Comparison of ENCODE assay signal across 9 cellular contexts in the genomic region with DNA sequence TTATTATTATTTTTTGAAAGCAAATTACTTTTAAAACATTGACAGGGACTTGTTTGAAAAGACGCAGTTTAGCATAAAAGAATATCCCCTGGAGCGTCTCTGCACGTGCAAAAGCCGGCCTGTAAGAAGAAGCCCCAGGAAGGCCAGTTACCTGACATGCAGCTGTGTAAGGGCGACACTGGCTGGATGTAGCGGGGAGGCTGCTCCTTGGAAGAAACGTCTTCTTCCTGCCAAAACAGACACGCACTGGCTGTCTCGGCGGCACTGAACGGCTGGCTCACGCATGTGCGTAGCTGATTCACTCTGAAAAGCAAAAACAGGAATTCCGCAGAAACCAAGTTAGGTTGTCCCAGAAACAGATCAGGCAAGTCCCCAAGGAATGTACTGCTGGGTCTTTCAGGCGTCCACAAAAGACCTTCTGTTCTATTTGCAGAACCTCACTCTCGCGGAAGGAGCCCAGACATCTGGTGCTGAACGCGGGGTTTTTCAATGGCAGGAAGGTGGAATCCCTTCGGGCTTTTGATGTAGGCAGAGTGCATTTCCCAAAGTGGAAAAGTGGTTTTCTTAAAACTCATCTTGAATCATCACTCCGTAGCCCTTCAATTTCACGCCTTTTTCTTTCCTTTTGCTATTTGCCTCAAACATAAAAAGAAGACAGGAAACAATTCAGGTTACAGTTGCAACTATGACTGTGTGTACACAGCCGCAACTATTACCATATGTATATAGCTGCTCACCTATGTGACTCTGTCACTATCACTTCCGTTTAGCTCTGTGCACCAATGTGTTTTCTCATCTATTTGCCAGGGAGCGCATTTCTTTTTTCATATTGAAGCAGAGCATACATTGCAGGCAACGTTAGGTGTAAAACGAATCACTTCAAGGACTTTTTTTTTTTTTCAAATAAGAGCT. TPM values are rescaled to one million over a fixed set of nuclear protein-coding genes. Genes with fewer than 3 reads are reported as not detected.
DNase-seq lines count a peak whose midpoint lies in the region; TF ChIP-seq lines count a peak whose summit lies in the region.
"Had no signal": no experiment of that assay in that cellular context is flagged by ENCODE, and none has a peak within 500 bp of the region (broad histone marks: within the 10 kb centered on the region; RNA-seq: fewer than 3 reads in every experiment).

No MANE protein-coding gene starts in this region.

- no peak for TF ChIP-seq CTCF in fibroblast of villous mesenchyme (IDR thresholded peaks at IDR 0.05; ENCODE audit: insufficient read depth, low read depth, low read length)

- peak overlapping the region; percentile 18 for H3K4me3 ChIP-seq in fibroblast of villous mesenchyme (ENCODE audit: low read depth, low read length)

- peak; percentile 27 for DNase-seq in activated CD4-positive, alpha-beta T cell treated with anti-CD3 and anti-CD28 coated beads for 48 hours
- DNase-seq in activated CD4-positive, alpha-beta T cell treated with anti-CD3 and anti-CD28 coated beads, Interleukin-2, amount 50 U/mL, for 4 hours: no peak
- DNase-seq in activated T-cell treated with anti-CD3 and anti-CD28 coated beads, Interleukin-2, amount 50 U/mL, for 48 hours: peak; percentile 23 to 27
- DNase-seq in fibroblast of villous mesenchyme (ENCODE audit: low read depth) (peak; percentile 38), NCI-H187 (lab: John Stamatoyannopoulos, UW) (no peak), COLO668 (lab: John Stamatoyannopoulos, UW; ENCODE audit: unreplicated experiment) (no peak), HCEC 1CT (no peak)
- DNase-seq in stimulated activated CD4-positive, alpha-beta T cell treated with anti-CD3 and anti-CD28 coated beads, Interleukin-1b, Interleukin-23, amount 100 ng/mL, for 48 hours: peak; percentile 14

RNA-seq across cellular contexts. Expression of gene ARSH, which starts 38.1 kb away (rescaled TPM):
- total RNA-seq in fibroblast of villous mesenchyme: not detected in 2 replicates
- total RNA-seq: T-helper 2 cell treated with Interferon-gamma antibody and Interleukin-4, amounts not matched to agents 100 ng/mL and 5 ng/mL, for 36 hours had no signal

RNA-seq across cellular contexts. Expression of gene ARSD, which starts 39.1 kb away (rescaled TPM):
- total RNA-seq in fibroblast of villous mesenchyme: 10.6 and 13.4 TPM in 2 replicates

Comparison
In these comparisons a context has a peak if more than half of its experiments do, and no peak if none do; other contexts are left out.
1. DNase-seq: peak in activated CD4-positive, alpha-beta T cell treated with anti-CD3 and anti-CD28 coated beads for 48 hours (single experiment), activated T-cell treated with anti-CD3 and anti-CD28 coated beads, Interleukin-2, amount 50 U/mL, for 48 hours (2 of 2), fibroblast of villous mesenchyme (single experiment) and stimulated activated CD4-positive, alpha-beta T cell treated with anti-CD3 and anti-CD28 coated beads, Interleukin-1b, Interleukin-23, amount 100 ng/mL, for 48 hours (single experiment); none in activated CD4-positive, alpha-beta T cell treated with anti-CD3 and anti-CD28 coated beads, Interleukin-2, amount 50 U/mL, for 4 hours (0 of 2), NCI-H187 (0 of 2), COLO668 (single experiment) and HCEC 1CT (single experiment).